ENCODE assay signal across 8 cellular contexts in the genomic region with DNA sequence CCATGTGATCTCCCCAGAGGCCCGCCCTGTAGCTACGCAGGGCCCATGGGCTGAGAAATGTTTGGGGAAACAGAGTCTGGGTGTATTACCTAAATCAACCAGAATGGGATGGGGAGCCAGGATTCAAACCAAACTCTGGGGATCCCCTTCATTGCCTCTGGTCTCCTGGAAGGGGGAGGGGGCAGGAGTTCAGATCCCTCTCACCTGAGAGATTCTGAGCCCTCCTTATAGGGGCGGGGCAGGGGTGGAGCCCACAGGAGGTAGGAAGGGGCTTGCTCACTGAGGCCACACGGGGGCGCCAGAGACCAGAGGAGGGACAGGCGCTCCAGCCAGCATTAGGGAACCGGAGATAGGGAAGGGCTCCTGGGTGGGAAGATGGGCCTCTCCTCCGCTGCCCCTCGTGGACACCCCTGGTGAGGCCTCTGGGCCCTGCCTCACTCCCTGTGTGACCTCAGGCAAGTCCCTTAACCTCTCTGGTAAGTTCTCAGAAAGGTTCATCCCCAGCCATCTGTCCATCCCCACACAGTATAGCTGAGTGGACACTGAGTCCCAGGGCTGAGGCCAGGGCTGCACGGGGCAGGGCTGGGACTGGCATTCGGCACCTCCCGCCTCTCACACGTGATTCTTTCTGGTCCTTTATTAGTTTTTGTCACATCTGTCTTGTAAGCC. TPM values are rescaled to one million over a fixed set of nuclear protein-coding genes. Genes with fewer than 3 reads are reported as not detected.
A peak's percentile ranks its signal among the peaks of the same experiment; 100 is the strongest.
DNase-seq lines count a peak whose midpoint lies in the region; ATAC-seq and TF ChIP-seq lines count a peak whose summit lies in the region.

No MANE protein-coding gene starts in this region.

- in situ Hi-C loops in brain microvascular endothelial cell (cut with HindIII; ENCODE audit: low pct_ligation_motif_present, low sequenced_read_pairs): loop anchor here (5.0 kb wide), 1 partner anchor 45 kb away; no protein-coding TSS in a partner anchor

- peaks cover 44 to 91% (median 77%) of the 10 kb centered on the region in 6 donors for H3K4me1 ChIP-seq in spleen

- no peak for ATAC-seq in HG03025 (IDR thresholded peaks at IDR 0.05; ENCODE audit: low FRiP score, unreplicated experiment)

- DNase-seq in AG09309 (ENCODE audit: low read depth) (no peak), H7 (peak; percentile 98), NCI-H2227 (lab: John Stamatoyannopoulos, UW; ENCODE audit: unreplicated experiment) (peak; percentile 96), WERI-Rb-1 (peak; percentile 96), brain microvascular endothelial cell (peak; percentile 75), iPS-NIHi11 (ENCODE audit: low spot score) (peak; percentile 88), spleen (peak; percentile 99)

- TF ChIP-seq CTCF in AG09309 (IDR thresholded peaks at IDR 0.05; ENCODE audit: control insufficient read depth, insufficient read depth, low read depth, low read length, missing control alignments): peak; percentile 97
- TF ChIP-seq CTCF in WERI-Rb-1 (IDR thresholded peaks at IDR 0.05; ENCODE audit: low read depth, low read length): peak; percentile 93
- peak; percentile 93 for TF ChIP-seq CTCF in brain microvascular endothelial cell (IDR thresholded peaks at IDR 0.05; ENCODE audit: low read depth, low read length, missing control alignments)
- TF ChIP-seq CTCF in spleen (IDR thresholded peaks at IDR 0.05 in 8 of 11, conservative IDR thresholded peaks at IDR 0.05 in 3 of 11): peak; percentile 96 to 100 (median 98)

- H3K36me3 ChIP-seq in H7 (replicated peaks; ENCODE audit: control insufficient read depth, insufficient read depth, low read length) (no peaks in the 10 kb centered on the region), WERI-Rb-1 (no peaks in the 10 kb centered on the region), brain microvascular endothelial cell (replicated peaks) (no peaks in the 10 kb centered on the region), spleen (peaks cover 0 to 10% (median 3%) of the 10 kb centered on the region in 6 donors)

- no peak for TF ChIP-seq POLR2A in spleen (IDR thresholded peaks at IDR 0.05)

- intact Hi-C loops in spleen (cut with DNase I; ENCODE audit: low total_unique reads): loop anchor here (2.0 to 10.0 kb wide), 2 partner anchors 48 to 62 kb away; no protein-coding TSS in a partner anchor

- H3K9me3 ChIP-seq in WERI-Rb-1 (ENCODE audit: severe bottlenecking): no peaks in the 10 kb centered on the region
- no peaks in the 10 kb centered on the region for H3K9me3 ChIP-seq in spleen

- no peak overlapping the region for H3K4me3 ChIP-seq in AG09309 (ENCODE audit: control insufficient read depth, low read depth, low read length)
- no peak overlapping the region for H3K4me3 ChIP-seq in H7 (ENCODE audit: insufficient read depth, low read depth, low read length)
- H3K4me3 ChIP-seq in WERI-Rb-1 (ENCODE audit: low read depth, low read length): no peak overlapping the region
- no peak overlapping the region for H3K4me3 ChIP-seq in brain microvascular endothelial cell (ENCODE audit: low read depth, low read length)
- H3K4me3 ChIP-seq in spleen: no peak overlapping the region

- 19 to 43% (median 29%) methylated on average over 7 to 13 of the region's 13 CpGs for WGBS in spleen, 5 donors

- H3K27me3 ChIP-seq in H7 (ENCODE audit: control insufficient read depth, insufficient read depth, low read length) (peaks cover 6% of the 10 kb centered on the region; the same call in 1 of the 2 replicates), WERI-Rb-1 (ENCODE audit: insufficient read depth, low read depth, severe bottlenecking) (no peaks in the 10 kb centered on the region), brain microvascular endothelial cell (replicated peaks) (no peaks in the 10 kb centered on the region), spleen (replicated peaks in 1 of 7) (no peaks in the 10 kb centered on the region)

- no peak overlapping the region for H3K27ac ChIP-seq in WERI-Rb-1
- H3K27ac ChIP-seq in brain microvascular endothelial cell: no peak overlapping the region
- peak overlapping the region in 5 of 8 donors; percentile 52 to 98 (median 93) for H3K27ac ChIP-seq in spleen

RNA-seq across cellular contexts. Expression of a gene that starts 2.7 kb away (rescaled TPM):
- 2.3 and 2.6 TPM in 2 replicates for total RNA-seq in H7 (2014; rRNA removed; shearing (Covaris generic))
- 1 to 10 TPM; 1.9 to 4.6 (median 2.6) TPM for total RNA-seq in spleen
- 1 to 10 TPM in 2 of 3 donors, under 1 TPM in 1; 0.74 to 2.0 (median 1.0) TPM for polyA plus RNA-seq in spleen

RNA-seq across cellular contexts. Expression of a gene that starts 31.3 kb away (rescaled TPM):
- total RNA-seq in H7 (2014; rRNA removed; shearing (Covaris generic)): 23.7 and 30.2 TPM in 2 replicates
- total RNA-seq in spleen: 100 to 1,000 TPM; 117 to 337 (median 201) TPM
- polyA plus RNA-seq in spleen: 10 to 100 TPM; 51.9 to 93.9 (median 53.7) TPM

RNA-seq across cellular contexts. Expression of a gene that starts 36.8 kb away (rescaled TPM):
- total RNA-seq in H7 (2014; rRNA removed; shearing (Covaris generic)): 31.7 and 40.0 TPM in 2 replicates
- 10 to 100 TPM; 20.1 to 33.6 (median 28.2) TPM for total RNA-seq in spleen
- polyA plus RNA-seq in spleen: 10 to 100 TPM; 17.8 to 27.6 (median 20.5) TPM

RNA-seq across cellular contexts. Expression of a gene that starts 44.1 kb away (rescaled TPM):
- total RNA-seq in H7 (2014; rRNA removed; shearing (Covaris generic)): 24.5 and 29.7 TPM in 2 replicates
- 100 to 1,000 TPM in 1 of 7 donors, 10 to 100 TPM in 6; 41.5 to 106 (median 57.4) TPM for total RNA-seq in spleen
- 10 to 100 TPM; 40.8 to 70.8 (median 63.8) TPM for polyA plus RNA-seq in spleen

Comparison
In these comparisons a context has a peak if more than half of its experiments do, and no peak if none do; other contexts are left out.
1. H3K27ac ChIP-seq: peak in spleen (5 of 8); none in WERI-Rb-1 (single experiment) and brain microvascular endothelial cell (single experiment).
2. Peak in every context shown above with its lines, with median percentiles within 50 percentile points of each other: CTCF ChIP-seq.